8 cellular contexts compared by ENCODE assay signal in the genomic region with DNA sequence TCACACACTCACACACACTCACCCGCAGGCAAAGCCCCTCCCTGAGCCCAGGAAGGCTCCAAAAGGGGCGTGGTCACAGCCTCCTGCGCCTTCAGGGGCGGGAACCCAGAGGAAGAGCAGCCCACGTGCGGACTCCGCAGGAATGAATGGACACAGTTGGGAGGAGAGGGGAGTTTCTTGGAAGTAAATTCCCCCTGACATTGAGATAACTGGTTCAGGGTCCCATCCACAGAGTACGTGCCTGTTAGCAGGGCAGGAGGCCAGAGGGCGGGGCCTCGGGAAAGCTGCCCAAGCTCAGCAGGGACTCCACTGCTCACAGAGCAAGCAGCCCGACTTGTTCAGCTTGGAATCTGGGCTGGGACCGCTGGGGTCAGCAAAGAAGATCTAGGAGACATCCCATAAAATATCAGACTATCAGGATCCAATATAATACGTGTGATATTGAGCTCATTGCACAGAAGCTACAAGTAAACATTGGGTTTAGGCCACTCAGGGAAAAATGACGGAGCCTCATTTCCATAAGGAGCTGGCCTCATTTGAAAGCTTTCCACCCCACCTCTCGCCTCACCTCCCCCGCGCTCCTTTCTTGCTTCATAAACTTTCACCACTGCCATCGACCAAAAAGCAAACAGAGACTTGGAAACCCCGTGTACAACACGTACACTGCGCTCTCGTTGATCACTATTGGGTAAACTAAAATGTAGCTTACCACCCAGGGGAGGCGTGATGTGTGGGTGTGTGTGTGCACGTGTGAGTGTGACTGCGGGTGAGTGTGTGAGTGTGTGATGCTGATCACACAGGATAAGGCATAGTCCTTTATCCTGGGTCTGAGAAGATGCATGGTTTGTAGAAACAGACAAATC. TPM values are rescaled to one million over a fixed set of nuclear protein-coding genes. Genes with fewer than 3 reads are reported as not detected.
A peak's percentile ranks its signal among the peaks of the same experiment; 100 is the strongest.
DNase-seq lines count a peak whose midpoint lies in the region; ATAC-seq and TF ChIP-seq lines count a peak whose summit lies in the region.

No MANE protein-coding gene starts in this region.

- ATAC-seq in GM21619 (IDR thresholded peaks at IDR 0.05; ENCODE audit: unreplicated experiment) = no peak
- ATAC-seq in HG03025 (IDR thresholded peaks at IDR 0.05; ENCODE audit: low FRiP score, unreplicated experiment) = no peak

- peak overlapping the region in 1 of 2 donors; percentile 18 for H3K4me3 ChIP-seq in foreskin fibroblast (ENCODE audit: low read depth in 1 of 2, low read length in 2 of 2)

- DNase-seq in ELF-1 (ENCODE audit: low read depth, low spot score) (peak; percentile 94), NCI-H69 (lab: John Stamatoyannopoulos, UW) (peak; percentile 72), foreskin fibroblast (peak; percentile 82 to 87), posterior vena cava (ENCODE audit: low spot score) (peak; percentile 93)
- DNase-seq in activated CD4-positive, CD25-positive, alpha-beta regulatory T cell treated with anti-CD3 and anti-CD28 coated beads, Interleukin-2, amount 50 U/mL, for 72 hours = no peak
- no peak for DNase-seq in stimulated activated CD4-positive, alpha-beta T cell treated with anti-CD3 and anti-CD28 coated beads, Interleukin-2, amount 100 ng/mL, for 48 hours

- intact Hi-C loops in posterior vena cava (cut with DNase I) = no loop called here

- TF ChIP-seq CTCF in foreskin fibroblast (IDR thresholded peaks at IDR 0.05; ENCODE audit: low read depth, low read length) = no peak

RNA-seq across cellular contexts. Expression of a gene that starts 36.0 kb away (rescaled TPM):
- 10 to 100 TPM; 39.9 to 44.1 TPM for total RNA-seq in posterior vena cava

Comparison
In these comparisons a context has a peak if more than half of its experiments do, and no peak if none do; other contexts are left out.
1. DNase-seq: peak in ELF-1 (single experiment), NCI-H69 (single experiment), foreskin fibroblast (2 of 2) and posterior vena cava (single experiment); none in activated CD4-positive, CD25-positive, alpha-beta regulatory T cell treated with anti-CD3 and anti-CD28 coated beads, Interleukin-2, amount 50 U/mL, for 72 hours (single experiment) and stimulated activated CD4-positive, alpha-beta T cell treated with anti-CD3 and anti-CD28 coated beads, Interleukin-2, amount 100 ng/mL, for 48 hours (0 of 2).